In genomic region chr1:94247146-94248094, GRCh38 we compare ENCODE assay signal across 8 cellular contexts. TPM values are rescaled to one million over a fixed set of nuclear protein-coding genes. Genes with fewer than 3 reads are reported as not detected.
DNase-seq lines count a peak whose midpoint lies in the region; ATAC-seq and TF ChIP-seq lines count a peak whose summit lies in the region.

No MANE protein-coding gene starts in this region.

- H3K9ac ChIP-seq in MM.1S (ENCODE audit: low read length) (no peak overlapping the region), mucosa of stomach (ENCODE audit: low read length) (peak overlapping the region; percentile 67)

- H3K4me2 ChIP-seq in GM23338 (peak overlapping the region; percentile 92), MM.1S (ENCODE audit: low read depth, low read length) (peak overlapping the region; percentile 60; the same call in 1 of the 2 replicates)

- peaks cover 42% of the 10 kb centered on the region for H3K27me3 Mint-ChIP-seq in GM23338 (ENCODE audit: insufficient read depth, low read depth, poor library complexity)

- H3K27me3 ChIP-seq in GM23338 (ENCODE audit: insufficient read depth), result peaks cover 88% of the 10 kb centered on the region
- peaks cover 29% of the 10 kb centered on the region for H3K27me3 ChIP-seq in MM.1S (replicated peaks; ENCODE audit: insufficient read depth, low read length)
- H3K27me3 ChIP-seq in WERI-Rb-1 (ENCODE audit: insufficient read depth, low read depth, severe bottlenecking), result no peaks in the 10 kb centered on the region
- peaks cover 9% of the 10 kb centered on the region for H3K27me3 ChIP-seq in mucosa of stomach (ENCODE audit: control insufficient read depth, insufficient read depth, low read length)

- DNase-seq in NCI-H1417 (lab: John Stamatoyannopoulos, UW) (peak; percentile 63 to 88 (median 87)), NCI-H1417 treated with DMSO at 0.1 percent for 48 hours (lab: John Stamatoyannopoulos, UW) (no peak), GM23338 (ENCODE audit: low spot score) (peak; percentile 89), MM.1S (peak; percentile 49), WERI-Rb-1 (peak; percentile 87), epithelial cell of proximal tubule (ENCODE audit: low read depth) (no peak)

- H3K4me3 Mint-ChIP-seq in GM23338, result peak overlapping the region; percentile 78

- H4K20me1 ChIP-seq in GM23338 (replicated peaks; ENCODE audit: insufficient read depth), result no peaks in the 10 kb centered on the region
- H4K20me1 ChIP-seq in MM.1S (ENCODE audit: insufficient read depth, low read length), result no peaks in the 10 kb centered on the region

- no peaks in the 10 kb centered on the region for H3K9me3 ChIP-seq in MM.1S (replicated peaks; ENCODE audit: insufficient read depth, low read length)
- peaks cover 2% of the 10 kb centered on the region for H3K9me3 ChIP-seq in WERI-Rb-1 (ENCODE audit: severe bottlenecking)
- H3K9me3 ChIP-seq in mucosa of stomach (ENCODE audit: control insufficient read depth, low read length), result no peaks in the 10 kb centered on the region

- H3K4me3 ChIP-seq in GM23338 (peak overlapping the region; percentile 64), MM.1S (ENCODE audit: low read length) (peak overlapping the region; percentile 43; the same call in 1 of the 2 replicates), WERI-Rb-1 (ENCODE audit: low read depth, low read length) (peak overlapping the region; percentile 48), epithelial cell of proximal tubule (ENCODE audit: low read depth, low read length) (peak overlapping the region; percentile 75), mucosa of stomach (ENCODE audit: low read length) (peak overlapping the region; percentile 38), urinary bladder (ENCODE audit: low read depth, low read length) (peak overlapping the region; percentile 78)

- H3K4me1 ChIP-seq in GM23338 (ENCODE audit: insufficient read depth) (peaks cover 15% of the 10 kb centered on the region), MM.1S (ENCODE audit: low read length) (no peaks in the 10 kb centered on the region), mucosa of stomach (ENCODE audit: control insufficient read depth, insufficient read depth, low read length) (peaks cover 18% of the 10 kb centered on the region), urinary bladder (ENCODE audit: insufficient read depth) (no peaks in the 10 kb centered on the region)

- TF ChIP-seq CTCF in GM23338 (conservative IDR thresholded peaks at IDR 0.05; ENCODE audit: low read depth in 2 of 2) (no peak), MM.1S (IDR thresholded peaks at IDR 0.05; ENCODE audit: low read length) (no peak), WERI-Rb-1 (IDR thresholded peaks at IDR 0.05; ENCODE audit: low read depth, low read length) (no peak), epithelial cell of proximal tubule (conservative IDR thresholded peaks at IDR 0.05; ENCODE audit: low read depth, low read length) (no peak)

- H3K36me3 Mint-ChIP-seq in GM23338 (ENCODE audit: low read depth), result no peaks in the 10 kb centered on the region; the same call in 2 of the 3 replicates

- H2AFZ ChIP-seq in GM23338 (peak overlapping the region; percentile 78), MM.1S (ENCODE audit: low read length) (no peak overlapping the region)

- H3K27ac ChIP-seq in GM23338 (ENCODE audit: low read depth) (no peak overlapping the region), MM.1S (ENCODE audit: low read length) (no peak overlapping the region), WERI-Rb-1 (no peak overlapping the region), urinary bladder (ENCODE audit: low read depth) (peak overlapping the region; percentile 60)

- H3K36me3 ChIP-seq in GM23338 (ENCODE audit: insufficient read depth), result no peaks in the 10 kb centered on the region
- H3K36me3 ChIP-seq in MM.1S (replicated peaks; ENCODE audit: insufficient read depth, low read length), result no peaks in the 10 kb centered on the region
- no peaks in the 10 kb centered on the region for H3K36me3 ChIP-seq in WERI-Rb-1
- H3K36me3 ChIP-seq in mucosa of stomach (ENCODE audit: control insufficient read depth, insufficient read depth, low read length), result no peaks in the 10 kb centered on the region
- H3K36me3 ChIP-seq in urinary bladder (ENCODE audit: insufficient read depth), result no peaks in the 10 kb centered on the region

- no peaks in the 10 kb centered on the region for H3K79me2 ChIP-seq in GM23338 (replicated peaks; ENCODE audit: insufficient read depth)
- no peaks in the 10 kb centered on the region for H3K79me2 ChIP-seq in MM.1S (ENCODE audit: low read length)

- no peak overlapping the region for H3K27ac Mint-ChIP-seq in GM23338

- peaks cover 10% of the 10 kb centered on the region; the same call in 2 of the 3 replicates for H3K9me3 Mint-ChIP-seq in GM23338

- ATAC-seq in GM23338, result peak; percentile 93

- H3F3A ChIP-seq in GM23338 (replicated peaks; ENCODE audit: low read depth) (no peaks in the 10 kb centered on the region), MM.1S (ENCODE audit: insufficient read depth, low read length) (no peaks in the 10 kb centered on the region)

- peaks cover 11% of the 10 kb centered on the region; the same call in 2 of the 3 replicates for H3K4me1 Mint-ChIP-seq in GM23338

- WGBS in urinary bladder, result under 1% methylated on average over 102 of the region's 102 CpGs

- H3K9me2 ChIP-seq in GM23338 (ENCODE audit: insufficient read depth), result no peaks in the 10 kb centered on the region
- no peaks in the 10 kb centered on the region for H3K9me2 ChIP-seq in MM.1S (replicated peaks; ENCODE audit: insufficient read depth, low read length)

TF ChIP-seq in GM23338, 12 proteins besides CTCF, POLR2A, EP300 and RAD21:
- no peak for TF ChIP-seq EZH2phosphoT487 (IDR thresholded peaks at IDR 0.05; ENCODE audit: unreplicated experiment)
- peak; percentile 58 for TF ChIP-seq POLR2AphosphoS5 (IDR thresholded peaks at IDR 0.05; ENCODE audit: low read depth)

RNA-seq across cellular contexts. Expression of gene ARHGAP29, which starts 10.0 kb away (rescaled TPM):
- 5.0 and 6.9 TPM in 2 replicates for total RNA-seq in GM23338 (2014; rRNA removed; shearing (Covaris generic))
- polyA plus RNA-seq in GM23338 (2016; fragmentation: Nextera tagmentation; extraction: Ambion mirVana) (4.2 and 4.6 TPM in 2 replicates), urinary bladder (9.0 TPM)
- total RNA-seq in epithelial cell of proximal tubule (131 and 132 TPM in 2 replicates), urinary bladder (72.0 TPM)

Comparison
In these comparisons a context has a peak if more than half of its experiments do, and no peak if none do; other contexts are left out.
1. DNase-seq: peak in NCI-H1417 (3 of 3), GM23338 (single experiment), MM.1S (single experiment) and WERI-Rb-1 (single experiment); none in NCI-H1417 treated with DMSO at 0.1 percent for 48 hours (single experiment) and epithelial cell of proximal tubule (single experiment).
2. Peak in every context shown above with its lines, with median percentiles within 50 percentile points of each other: H3K4me3 ChIP-seq.